ENCODE assay signal across 8 cellular contexts in genomic region chr7:17299477-17299991, GRCh38. TPM values are rescaled to one million over a fixed set of nuclear protein-coding genes. Genes with fewer than 3 reads are reported as not detected.
A peak's percentile ranks its signal among the peaks of the same experiment; 100 is the strongest.
DNase-seq lines count a peak whose midpoint lies in the region; FAIRE-seq and TF ChIP-seq lines count a peak whose summit lies in the region.

No MANE protein-coding gene starts in this region.

- peak overlapping the region; percentile 85 for H3K9ac ChIP-seq in adipocyte (ENCODE audit: low read length)
- H3K9ac ChIP-seq in iPS-18a (ENCODE audit: low read length), result peak overlapping the region; percentile 37
- H3K9ac ChIP-seq in skeletal muscle satellite cell (ENCODE audit: low read depth, low read length), result peak overlapping the region; percentile 93

- H3K36me3 ChIP-seq in HEK293 (ENCODE audit: control insufficient read depth in 2 of 2, insufficient read depth in 1 of 2, low read length in 2 of 2), result no peaks in the 10 kb centered on the region
- no peaks in the 10 kb centered on the region for H3K36me3 ChIP-seq in adipocyte (ENCODE audit: control insufficient read depth, insufficient read depth, low read length, severe bottlenecking)
- no peaks in the 10 kb centered on the region for H3K36me3 ChIP-seq in iPS-18a (ENCODE audit: control insufficient read depth, low read depth, low read length)
- no peaks in the 10 kb centered on the region for H3K36me3 ChIP-seq in skeletal muscle satellite cell (ENCODE audit: insufficient read depth, low read length)

- DNase-seq in GM12892 (ENCODE audit: insufficient read length) (no peak), NCI-H82 (lab: John Stamatoyannopoulos, UW) (peak; percentile 58), adipocyte (ENCODE audit: low read depth) (peak; percentile 51), DMS153 (lab: John Stamatoyannopoulos, UW) (no peak), HuH-7.5 (ENCODE audit: low spot score) (no peak)

- no peaks in the 10 kb centered on the region for H3K27me3 ChIP-seq in adipocyte (replicated peaks; ENCODE audit: control insufficient read depth, insufficient read depth, low read length)
- H3K27me3 ChIP-seq in iPS-18a (ENCODE audit: control insufficient read depth, insufficient read depth, low read length), result peaks cover 22% of the 10 kb centered on the region
- H3K27me3 ChIP-seq in skeletal muscle satellite cell (ENCODE audit: control insufficient read depth, insufficient read depth, low read length), result no peaks in the 10 kb centered on the region

- H3K9me3 ChIP-seq in HEK293 (ENCODE audit: control insufficient read depth, insufficient read depth, low read depth, low read length), result no peaks in the 10 kb centered on the region
- no peaks in the 10 kb centered on the region for H3K9me3 ChIP-seq in adipocyte (ENCODE audit: control insufficient read depth, low read length)
- H3K9me3 ChIP-seq in iPS-18a (ENCODE audit: control insufficient read depth, low read depth, low read length), result no peaks in the 10 kb centered on the region
- no peaks in the 10 kb centered on the region for H3K9me3 ChIP-seq in skeletal muscle satellite cell (replicated peaks; ENCODE audit: low read length)

- H3K4me1 ChIP-seq in HEK293 (ENCODE audit: control insufficient read depth, insufficient read depth, low read length) (peaks cover 21% of the 10 kb centered on the region), adipocyte (ENCODE audit: control insufficient read depth, insufficient read depth, low read length) (peaks cover 9% of the 10 kb centered on the region), iPS-18a (ENCODE audit: control insufficient read depth, low read depth, low read length) (peaks cover 10% of the 10 kb centered on the region), skeletal muscle satellite cell (ENCODE audit: control insufficient read depth, insufficient read depth, low read length) (peaks cover 16% of the 10 kb centered on the region)

- no peak for TF ChIP-seq CTCF in HEK293 (tag by site-specific recombination; IDR thresholded peaks at IDR 0.05)

- H3K27ac ChIP-seq in HEK293 (ENCODE audit: extremely low read depth, low read depth, low read length) (peak overlapping the region; percentile 87; the same call in 1 of the 2 replicates), iPS-18a (ENCODE audit: low read length) (no peak overlapping the region)

- TF ChIP-seq POLR2A in GM12892 (IDR thresholded peaks at IDR 0.05; ENCODE audit: low read depth, low read length), result no peak

- CTCF ChIA-PET in HEK293 (lab: Yijun Ruan, JAX), result interaction anchor here (0.7 kb wide), 1 partner anchor 1033 kb away, joined by 3 read pairs; no protein-coding TSS in a partner anchor

- peak; percentile 87 for FAIRE-seq in GM12892 (lab: Jason Lieb, UNC)

- POLR2A ChIA-PET in HEK293 (lab: Yijun Ruan, JAX), result interaction anchor here (1.0 to 2.0 kb wide), 5 partner anchors 8 to 316 kb away, joined by 3 to 10 read pairs (median 5); no protein-coding TSS in a partner anchor

- H3K4me3 ChIP-seq in HEK293 (ENCODE audit: low read depth, low read length), result peak overlapping the region; percentile 99
- peak overlapping the region; percentile 92 for H3K4me3 ChIP-seq in adipocyte (ENCODE audit: low read length)
- peak overlapping the region; percentile 80 for H3K4me3 ChIP-seq in iPS-18a (ENCODE audit: low read length)
- peak overlapping the region; percentile 98 for H3K4me3 ChIP-seq in skeletal muscle satellite cell (ENCODE audit: low read length)

- peak overlapping the region; percentile 76 for H3K4me2 ChIP-seq in skeletal muscle satellite cell (ENCODE audit: low read length)

TF ChIP-seq in HEK293, 187 proteins besides CTCF, POLR2A, EP300 and RAD21:
- TF ChIP-seq FEZF1 (tag by site-specific recombination; IDR thresholded peaks at IDR 0.05) (no peak), ZNF155 (tag by site-specific recombination; IDR thresholded peaks at IDR 0.05) (no peak), EGR2 (tag by site-specific recombination; IDR thresholded peaks at IDR 0.05; ENCODE audit: low read depth) (peak; percentile 14; the same call in 1 of the 2 replicates), PRDM10 (tag by site-specific recombination; IDR thresholded peaks at IDR 0.05) (peak; percentile 63), ZBTB17 (tag by site-specific recombination; IDR thresholded peaks at IDR 0.05) (peak; percentile 17; the same call in 1 of the 2 replicates), ZNF596 (tag by site-specific recombination; IDR thresholded peaks at IDR 0.05) (no peak), KLF8 (tag by site-specific recombination; IDR thresholded peaks at IDR 0.05) (no peak), ZSCAN30 (tag by site-specific recombination; IDR thresholded peaks at IDR 0.05) (no peak), ZNF677 (tag by site-specific recombination; IDR thresholded peaks at IDR 0.05) (peak; percentile 80), ZNF707 (tag by site-specific recombination; IDR thresholded peaks at IDR 0.05) (no peak), MZF1 (tag by site-specific recombination; IDR thresholded peaks at IDR 0.05; ENCODE audit: borderline replicate concordance) (peak; percentile 65; the same call in 1 of the 2 replicates), ZNF664 (tag by site-specific recombination; IDR thresholded peaks at IDR 0.05) (no peak), SCRT1 (tag by site-specific recombination; IDR thresholded peaks at IDR 0.05; ENCODE audit: borderline replicate concordance) (no peak), GFI1B (tag by site-specific recombination; IDR thresholded peaks at IDR 0.05) (0 out of 2 replicates have a peak, but pooled peaks have one; percentile 20)
- TF ChIP-seq, protein P1, sequence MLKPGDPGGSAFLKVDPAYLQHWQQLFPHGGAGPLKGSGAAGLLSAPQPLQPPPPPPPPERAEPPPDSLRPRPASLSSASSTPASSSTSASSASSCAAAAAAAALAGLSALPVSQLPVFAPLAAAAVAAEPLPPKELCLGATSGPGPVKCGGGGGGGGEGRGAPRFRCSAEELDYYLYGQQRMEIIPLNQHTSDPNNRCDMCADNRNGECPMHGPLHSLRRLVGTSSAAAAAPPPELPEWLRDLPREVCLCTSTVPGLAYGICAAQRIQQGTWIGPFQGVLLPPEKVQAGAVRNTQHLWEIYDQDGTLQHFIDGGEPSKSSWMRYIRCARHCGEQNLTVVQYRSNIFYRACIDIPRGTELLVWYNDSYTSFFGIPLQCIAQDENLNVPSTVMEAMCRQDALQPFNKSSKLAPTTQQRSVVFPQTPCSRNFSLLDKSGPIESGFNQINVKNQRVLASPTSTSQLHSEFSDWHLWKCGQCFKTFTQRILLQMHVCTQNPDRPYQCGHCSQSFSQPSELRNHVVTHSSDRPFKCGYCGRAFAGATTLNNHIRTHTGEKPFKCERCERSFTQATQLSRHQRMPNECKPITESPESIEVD (tag by site-specific recombination; IDR thresholded peaks at IDR 0.05), result no peak

RNA-seq across cellular contexts. Expression of gene AHR, which starts 1.1 kb away (rescaled TPM):
- 33.9 TPM for polyA plus RNA-seq in GM12892 (2012; ENCODE audit: missing spikeins)
- total RNA-seq in skeletal muscle satellite cell (2012; rRNA removed), result 97.9 and 134 TPM in 2 replicates

Comparison
In these comparisons a context has a peak if more than half of its experiments do, and no peak if none do; other contexts are left out.
1. DNase-seq: peak in NCI-H82 (single experiment) and adipocyte (single experiment); none in GM12892 (single experiment), DMS153 (single experiment) and HuH-7.5 (single experiment).
2. H3K9ac ChIP-seq: peak in every context shown above with its lines; median percentile 93 in skeletal muscle satellite cell; 85 in adipocyte; 37 in iPS-18a.
3. Peak in every context shown above with its lines, with median percentiles within 50 percentile points of each other: H3K4me3 ChIP-seq.